Comparison of ENCODE assay signal across 13 cellular contexts in genomic region chr20:34205172-34205880, GRCh38. TPM values are rescaled to one million over a fixed set of nuclear protein-coding genes. Genes with fewer than 3 reads are reported as not detected.
DNase-seq lines count a peak whose midpoint lies in the region; ATAC-seq and TF ChIP-seq lines count a peak whose summit lies in the region.
"Not testable (repeated sequence)": the region's sequence is repeated elsewhere in the genome, so short reads cannot be mapped to it uniquely, and the experiment has no call there.
"Had no signal": no experiment of that assay in that cellular context is flagged by ENCODE, and none has a peak within 500 bp of the region (broad histone marks: within the 10 kb centered on the region; RNA-seq: fewer than 3 reads in every experiment).

No MANE protein-coding gene starts in this region.

- not testable (repeated sequence) for H3K36me3 ChIP-seq in CD4-positive, alpha-beta memory T cell (ENCODE audit: insufficient read depth, low read length)

- not testable (repeated sequence) for H3K4me1 Mint-ChIP-seq in CD4-positive, alpha-beta memory T cell; activated T-helper 17 cell treated with anti-CD3 and anti-CD28 coated beads, Interleukin-2, amount 50 U/mL, for 72 hours

- peak overlapping the region in 7 of 8 donors; percentile 53 to 82 (median 69) for H3K4me3 Mint-ChIP-seq in CD4-positive, alpha-beta memory T cell
- peak overlapping the region; percentile 48 for H3K4me3 Mint-ChIP-seq in activated T-helper 17 cell treated with anti-CD3 and anti-CD28 coated beads, Interleukin-2, amount 50 U/mL, for 72 hours

- not testable (repeated sequence) for H3K27ac ChIP-seq in CD4-positive, alpha-beta memory T cell (ENCODE audit: low read depth, low read length)

- CTCF ChIA-PET in CD4-positive, alpha-beta memory T cell (lab: Charles Lee; ENCODE audit: partially characterized antibody): not testable (repeated sequence)

- not testable (repeated sequence) for H3K27me3 ChIP-seq in CD4-positive, alpha-beta memory T cell (ENCODE audit: insufficient read depth, low read length)

- H3K9me3 ChIP-seq in CD4-positive, alpha-beta memory T cell (ENCODE audit: control insufficient read depth in 1 of 2, low read length in 2 of 2): not testable (repeated sequence)

- not testable (repeated sequence) for ATAC-seq in activated T-helper 17 cell treated with anti-CD3 and anti-CD28 coated beads, Interleukin-2, amount 50 U/mL, for 72 hours (replicated peaks)

- H3K9me3 Mint-ChIP-seq in CD4-positive, alpha-beta memory T cell; activated T-helper 17 cell treated with anti-CD3 and anti-CD28 coated beads, Interleukin-2, amount 50 U/mL, for 72 hours: not testable (repeated sequence)

- H3K27me3 Mint-ChIP-seq in CD4-positive, alpha-beta memory T cell: peaks cover 6 to 16% of the 10 kb centered on the region in 2 donors
- H3K27me3 Mint-ChIP-seq in activated T-helper 17 cell treated with anti-CD3 and anti-CD28 coated beads, Interleukin-2, amount 50 U/mL, for 72 hours: not testable (repeated sequence)

- H3K4me3 ChIP-seq in CD4-positive, alpha-beta memory T cell (ENCODE audit: low read length in 2 of 2): not testable (repeated sequence)
- peak overlapping the region; percentile 38 for H3K4me3 ChIP-seq in fibroblast of villous mesenchyme (ENCODE audit: low read depth, low read length)

- TF ChIP-seq CTCF in fibroblast of villous mesenchyme (IDR thresholded peaks at IDR 0.05; ENCODE audit: insufficient read depth, low read depth, low read length): not testable (repeated sequence)

- H3K4me1 ChIP-seq in CD4-positive, alpha-beta memory T cell (ENCODE audit: insufficient read depth, low read length): not testable (repeated sequence)

- intact Hi-C loops in CD4-positive, alpha-beta memory T cell (cut with micrococcal nuclease): not testable (repeated sequence)

- not testable (repeated sequence) for H3K36me3 Mint-ChIP-seq in CD4-positive, alpha-beta memory T cell; activated T-helper 17 cell treated with anti-CD3 and anti-CD28 coated beads, Interleukin-2, amount 50 U/mL, for 72 hours (ENCODE audit: low read depth)

- peak overlapping the region in 1 of 7 donors; percentile 22 for H3K27ac Mint-ChIP-seq in CD4-positive, alpha-beta memory T cell
- not testable (repeated sequence) for H3K27ac Mint-ChIP-seq in activated T-helper 17 cell treated with anti-CD3 and anti-CD28 coated beads, Interleukin-2, amount 50 U/mL, for 72 hours

- POLR2A ChIA-PET in CD4-positive, alpha-beta memory T cell (lab: Charles Lee; ENCODE audit: partially characterized antibody): not testable (repeated sequence)

- DNase-seq in CD4-positive, alpha-beta memory T cell: peak in 1 of 5 donors; percentile 8
- DNase-seq in Kasumi-1 (lab: John Stamatoyannopoulos, UW): peak; percentile 17 to 39
- peak; percentile 17 for DNase-seq in NCI-H2029 treated with DMSO at 0.1 percent for 48 hours (lab: John Stamatoyannopoulos, UW)
- DNase-seq in SK-N-DZ (ENCODE audit: low spot score): peak; percentile 59
- peak; percentile 5 for DNase-seq in activated CD4-positive, alpha-beta T cell treated with anti-CD3 and anti-CD28 coated beads for 48 hours
- not testable (repeated sequence) for DNase-seq in fibroblast of villous mesenchyme (ENCODE audit: low read depth)
- DNase-seq in stimulated activated CD4-positive, alpha-beta T cell treated with anti-CD3 and anti-CD28 coated beads, Interleukin-15, amount 100 ng/mL, for 24 hours: peak; percentile 14

RNA-seq across cellular contexts. Expression of gene ASIP, which starts 35.9 kb away (rescaled TPM):
- not detected for total RNA-seq in CD4-positive, alpha-beta memory T cell
- not detected for polyA plus RNA-seq in CD4-positive, alpha-beta memory T cell
- polyA plus RNA-seq in SK-N-DZ (2014; cell fraction: cytosol; rRNA removed): not detected in 2 replicates
- polyA plus RNA-seq in SK-N-DZ (2014; cell fraction: nucleus; rRNA removed): not detected in 2 replicates
- not detected for total RNA-seq in activated T-helper 17 cell treated with anti-CD3 and anti-CD28 coated beads, Interleukin-2, amount 50 U/mL, for 72 hours
- total RNA-seq in fibroblast of villous mesenchyme: not detected in 2 replicates
- total RNA-seq: endothelial cell of umbilical vein, lung, NCI-H460, omental fat pad, renal cortical epithelial cell had no signal
- polyA plus RNA-seq: endothelial cell of umbilical vein had no signal
